14 cellular contexts compared by ENCODE assay signal in genomic region chr9:4887556-4887955, GRCh38.
DNase-seq lines count a peak whose midpoint lies in the region; ATAC-seq, FAIRE-seq and TF ChIP-seq lines count a peak whose summit lies in the region.
"Had no signal": no experiment of that assay in that cellular context is flagged by ENCODE, and none has a peak within 500 bp of the region (broad histone marks: within the 10 kb centered on the region; RNA-seq: fewer than 3 reads in every experiment).

No MANE protein-coding gene starts in this region.

- CTCF ChIA-PET in activated CD4-positive, alpha-beta memory T cell treated with anti-CD3 and anti-CD28 coated beads for 36 hours (lab: Charles Lee) = no interaction called here

- H3K4me3 Mint-ChIP-seq in activated CD4-positive, alpha-beta memory T cell treated with anti-CD3 and anti-CD28 coated beads for 36 hours = no peak overlapping the region
- H3K4me3 Mint-ChIP-seq: activated CD8-positive, alpha-beta T cell treated with anti-CD3 and anti-CD28 coated beads for 36 hours; activated naive CD8-positive, alpha-beta T cell treated with anti-CD3 and anti-CD28 coated beads for 36 hours; neural crest cell had no signal

- H3K27ac ChIP-seq in HUES64 (ENCODE audit: low read depth, low read length) = peak overlapping the region; percentile 40; the same call in 1 of the 2 replicates
- H3K27ac ChIP-seq in keratinocyte (ENCODE audit: control insufficient read depth, insufficient read depth, low read length) = no peak overlapping the region
- no peak overlapping the region for H3K27ac ChIP-seq in esophagus muscularis mucosa (replicated peaks in 1 of 4)

- in situ Hi-C loops in ACHN (cut with HindIII; ENCODE audit: low pct_ligation_motif_present, low pct_unique_long_range_greater_than_20kb, low sequenced_read_pairs) = no loop called here
- in situ Hi-C loops in astrocyte of the cerebellum (cut with HindIII; ENCODE audit: low sequenced_read_pairs) = no loop called here

- no peaks in the 10 kb centered on the region for H3K4me1 Mint-ChIP-seq in activated CD4-positive, alpha-beta memory T cell treated with anti-CD3 and anti-CD28 coated beads for 36 hours (ENCODE audit: low read depth)
- H3K4me1 Mint-ChIP-seq: activated naive CD8-positive, alpha-beta T cell treated with anti-CD3 and anti-CD28 coated beads for 36 hours had no signal

- H3K4me1 ChIP-seq in HUES64 (ENCODE audit: insufficient read depth, low read length) = peaks cover 13% of the 10 kb centered on the region; the same call in 1 of the 2 replicates
- peaks cover 8% of the 10 kb centered on the region for H3K4me1 ChIP-seq in keratinocyte (ENCODE audit: control insufficient read depth, extremely low read depth, insufficient read depth, low read length)
- H3K4me1 ChIP-seq in esophagus muscularis mucosa = peaks cover 0 to 8% (median 2%) of the 10 kb centered on the region in 4 donors
- H3K4me1 ChIP-seq: BE2C had no signal

- FAIRE-seq in keratinocyte (lab: Jason Lieb, UNC) = peak; percentile 84

- peaks cover 2% of the 10 kb centered on the region for H3K36me3 Mint-ChIP-seq in activated CD4-positive, alpha-beta memory T cell treated with anti-CD3 and anti-CD28 coated beads for 36 hours

- peak; percentile 9 for DNase-seq in ACHN
- peak; percentile 23 for DNase-seq in astrocyte of the cerebellum (ENCODE audit: low read depth)
- DNase-seq in keratinocyte (ENCODE audit: low read depth, low spot score) = no peak
- DNase-seq in stimulated activated CD4-positive, alpha-beta T cell treated with anti-CD3 and anti-CD28 coated beads, Interleukin-2, amount 100 ng/mL, for 24 hours = no peak
- no peak for DNase-seq in activated CD4-positive, alpha-beta memory T cell treated with anti-CD3 and anti-CD28 coated beads for 36 hours
- DNase-seq in esophagus muscularis mucosa (ENCODE audit: extremely low spot score) = no peak
- DNase-seq: activated CD8-positive, alpha-beta T cell treated with anti-CD3 and anti-CD28 coated beads for 36 hours; activated naive CD8-positive, alpha-beta T cell treated with anti-CD3 and anti-CD28 coated beads for 36 hours; BE2C; NCI-H2081 treated with DMSO at 0.1 percent for 48 hours; stimulated activated CD4-positive, alpha-beta T cell treated with anti-CD3 and anti-CD28 coated beads, Interleukin-2, amount 100 ng/mL, for 48 hours had no signal

- POLR2A ChIA-PET in activated CD4-positive, alpha-beta memory T cell treated with anti-CD3 and anti-CD28 coated beads for 36 hours (lab: Charles Lee) = no interaction called here

- peaks cover 3% of the 10 kb centered on the region; the same call in 1 of the 2 replicates for H3K36me3 ChIP-seq in HUES64 (ENCODE audit: insufficient read depth, low read length)
- no peaks in the 10 kb centered on the region for H3K36me3 ChIP-seq in keratinocyte (ENCODE audit: control insufficient read depth in 2 of 2, extremely low read depth in 1 of 2, insufficient read depth in 2 of 2, low read length in 2 of 2)
- H3K36me3 ChIP-seq in esophagus muscularis mucosa = peaks cover 0 to 14% (median 0%) of the 10 kb centered on the region in 4 donors
- H3K36me3 ChIP-seq: BE2C had no signal

- H3K27me3 ChIP-seq in HUES64 (ENCODE audit: insufficient read depth, low read length) (no peaks in the 10 kb centered on the region), keratinocyte (ENCODE audit: control insufficient read depth, extremely low read depth, insufficient read depth, low read length) (no peaks in the 10 kb centered on the region), esophagus muscularis mucosa (no peaks in the 10 kb centered on the region)
- H3K27me3 ChIP-seq: BE2C had no signal

- no peak for TF ChIP-seq EP300 in esophagus muscularis mucosa (IDR thresholded peaks at IDR 0.05)

- H3K9ac ChIP-seq in HUES64 (ENCODE audit: low read depth, low read length) (no peak overlapping the region), keratinocyte (ENCODE audit: control insufficient read depth, extremely low read depth, insufficient read depth, low read length) (no peak overlapping the region)

- dilution Hi-C loops in keratinocyte (cut with MboI; ENCODE audit: extremely low pct_ligation_motif_present, low sequenced_read_pairs) = no loop called here

- no peak overlapping the region for H2AFZ ChIP-seq in keratinocyte (ENCODE audit: control insufficient read depth, low read length)

- H3K79me2 ChIP-seq in keratinocyte (ENCODE audit: control insufficient read depth, insufficient read depth, low read length) = no peaks in the 10 kb centered on the region

- no peaks in the 10 kb centered on the region for H3K9me3 Mint-ChIP-seq in activated CD4-positive, alpha-beta memory T cell treated with anti-CD3 and anti-CD28 coated beads for 36 hours
- H3K9me3 Mint-ChIP-seq: activated CD8-positive, alpha-beta T cell treated with anti-CD3 and anti-CD28 coated beads for 36 hours; neural crest cell had no signal

- H3K27ac Mint-ChIP-seq in activated CD4-positive, alpha-beta memory T cell treated with anti-CD3 and anti-CD28 coated beads for 36 hours = no peak overlapping the region
- H3K27ac Mint-ChIP-seq: activated CD8-positive, alpha-beta T cell treated with anti-CD3 and anti-CD28 coated beads for 36 hours; activated naive CD8-positive, alpha-beta T cell treated with anti-CD3 and anti-CD28 coated beads for 36 hours had no signal

- no peaks in the 10 kb centered on the region for H3K9me3 ChIP-seq in HUES64 (ENCODE audit: insufficient read depth, low read depth, low read length)
- no peaks in the 10 kb centered on the region for H3K9me3 ChIP-seq in keratinocyte (ENCODE audit: control insufficient read depth, low read depth, low read length)
- H3K9me3 ChIP-seq in esophagus muscularis mucosa = no peaks in the 10 kb centered on the region
- H3K9me3 ChIP-seq: BE2C had no signal

- no peak for ATAC-seq in HG02981 (IDR thresholded peaks at IDR 0.05; ENCODE audit: unreplicated experiment)
- ATAC-seq: activated CD8-positive, alpha-beta T cell treated with anti-CD3 and anti-CD28 coated beads for 36 hours had no signal

- H3K4me3 ChIP-seq in HUES64 (ENCODE audit: low read length) = no peak overlapping the region
- no peak overlapping the region for H3K4me3 ChIP-seq in astrocyte of the cerebellum (ENCODE audit: low read depth, low read length)
- H3K4me3 ChIP-seq in keratinocyte (ENCODE audit: control insufficient read depth in 2 of 3, extremely low read depth in 1 of 3, insufficient read depth in 2 of 3, low read depth in 1 of 3, low read length in 3 of 3) = no peak overlapping the region
- H3K4me3 ChIP-seq in esophagus muscularis mucosa = no peak overlapping the region

- WGBS in HUES64 = 79% methylated on average over 4 of the region's 4 CpGs
- WGBS in esophagus muscularis mucosa = 14% methylated on average over 4 of the region's 4 CpGs

- TF ChIP-seq CTCF in astrocyte of the cerebellum (IDR thresholded peaks at IDR 0.05; ENCODE audit: low read depth, low read length, missing control alignments) (no peak), keratinocyte (optimal IDR thresholded peaks at IDR 0.05 in 1 of 3, IDR thresholded peaks at IDR 0.05 in 1 of 3, conservative IDR thresholded peaks at IDR 0.05 in 1 of 3; ENCODE audit: extremely low read depth in 1 of 3, insufficient read depth in 2 of 3, low read length in 3 of 3) (no peak), esophagus muscularis mucosa (IDR thresholded peaks at IDR 0.05) (no peak)

- H3K9me1 ChIP-seq in keratinocyte (ENCODE audit: control insufficient read depth, extremely low read depth, insufficient read depth, low read length) = no peaks in the 10 kb centered on the region

- no peaks in the 10 kb centered on the region for H4K20me1 ChIP-seq in keratinocyte (ENCODE audit: control insufficient read depth, extremely low read depth, insufficient read depth, low read length)

- no peak overlapping the region for H3K4me2 ChIP-seq in keratinocyte (ENCODE audit: control insufficient read depth, extremely low read depth, insufficient read depth, low read depth, low read length)

- TF ChIP-seq POLR2A in esophagus muscularis mucosa (IDR thresholded peaks at IDR 0.05; ENCODE audit: low read depth) = no peak

- intact Hi-C loops in activated CD4-positive, alpha-beta memory T cell treated with anti-CD3 and anti-CD28 coated beads for 36 hours (cut with micrococcal nuclease) = no loop called here
- intact Hi-C loops in esophagus muscularis mucosa (cut with DNase I) = no loop called here

- H3K27me3 Mint-ChIP-seq in activated CD4-positive, alpha-beta memory T cell treated with anti-CD3 and anti-CD28 coated beads for 36 hours = no peaks in the 10 kb centered on the region
- H3K27me3 Mint-ChIP-seq: activated CD8-positive, alpha-beta T cell treated with anti-CD3 and anti-CD28 coated beads for 36 hours; activated naive CD8-positive, alpha-beta T cell treated with anti-CD3 and anti-CD28 coated beads for 36 hours had no signal

Comparison
In these comparisons a context has a peak if more than half of its experiments do, and no peak if none do; other contexts are left out.
1. DNase-seq: peak in ACHN (single experiment) and astrocyte of the cerebellum (single experiment); none in keratinocyte (single experiment), stimulated activated CD4-positive, alpha-beta T cell treated with anti-CD3 and anti-CD28 coated beads, Interleukin-2, amount 100 ng/mL, for 24 hours (0 of 2), activated CD4-positive, alpha-beta memory T cell treated with anti-CD3 and anti-CD28 coated beads for 36 hours (single experiment) and esophagus muscularis mucosa (single experiment).